Comparison of ENCODE assay signal across 32 cellular contexts in the genomic region with DNA sequence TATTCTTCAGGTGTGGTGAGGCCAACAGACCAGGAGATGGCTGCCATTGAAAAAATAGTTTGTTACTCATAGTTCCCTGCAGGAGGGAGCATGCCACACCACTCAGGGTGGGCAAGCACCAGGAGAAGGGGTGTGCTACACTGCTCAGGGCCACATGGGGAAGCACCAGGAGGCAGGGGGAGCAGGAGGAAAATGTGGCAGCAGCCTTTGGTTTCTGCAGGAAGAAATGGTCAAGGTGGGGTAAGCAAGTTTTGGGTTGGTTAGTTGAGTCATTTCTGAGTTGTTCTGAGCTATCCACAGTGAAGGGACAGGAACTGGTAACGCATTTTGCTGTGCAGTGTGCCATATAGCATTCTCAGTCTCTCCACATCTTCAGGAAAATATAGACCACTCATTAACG. TPM values are rescaled to one million over a fixed set of nuclear protein-coding genes. Genes with fewer than 3 reads are reported as not detected.
DNase-seq lines count a peak whose midpoint lies in the region; ATAC-seq, FAIRE-seq and TF ChIP-seq lines count a peak whose summit lies in the region.
"Had no signal": no experiment of that assay in that cellular context is flagged by ENCODE, and none has a peak within 500 bp of the region (broad histone marks: within the 10 kb centered on the region; RNA-seq: fewer than 3 reads in every experiment).

No MANE protein-coding gene starts in this region.

- no peak for FAIRE-seq in RCC 7860 (lab: Jason Lieb, UNC)
- FAIRE-seq: D721Med, K562, pancreas, urothelium cell line had no signal

- H3K4me3 Mint-ChIP-seq in activated T-cell treated with anti-CD3 and anti-CD28 coated beads, Interleukin-2, amount 50 U/mL, for 72 hours, result no peak overlapping the region
- no peak overlapping the region for H3K4me3 Mint-ChIP-seq in stimulated activated effector memory CD8-positive, alpha-beta T cell treated with anti-CD3 and anti-CD28 coated beads, Interleukin-12 subunit alpha, Interleukin-12 subunit beta, amount 100 ng/mL, for 72 hours
- no peak overlapping the region for H3K4me3 Mint-ChIP-seq in CD4-positive, alpha-beta T cell
- H3K4me3 Mint-ChIP-seq: activated CD4-positive, alpha-beta T cell treated with anti-CD3 and anti-CD28 coated beads, Interleukin-2, amount 10 ng/mL, durations not matched to agents 24 days and 14 days; activated T-cell treated with anti-CD3 and anti-CD28 coated beads, Interleukin-2, amount 50 U/mL, for 24 hours; CD14-positive monocyte; GM23338; immature natural killer cell; neural progenitor cell had no signal

- peak; percentile 12 for TF ChIP-seq CTCF in epithelial cell of esophagus (IDR thresholded peaks at IDR 0.05; ENCODE audit: insufficient read depth, low read depth, low read length, missing control alignments)
- TF ChIP-seq CTCF in CD4-positive, alpha-beta T cell (IDR thresholded peaks at IDR 0.05), result no peak

- H3K27ac ChIP-seq in CD4-positive, alpha-beta T cell (ENCODE audit: low read depth, low read length), result no peak overlapping the region
- H3K27ac ChIP-seq: neural progenitor cell, testis, WERI-Rb-1 had no signal

- intact Hi-C loops in CD4-positive, alpha-beta T cell (cut with DNase I, micrococcal nuclease), result no loop called here

- POLR2A ChIA-PET in CD4-positive, alpha-beta T cell (lab: Charles Lee), result no interaction called here

- no peaks in the 10 kb centered on the region for H3K9me3 ChIP-seq in CD4-positive, alpha-beta T cell (ENCODE audit: control insufficient read depth, low read length)
- H3K9me3 ChIP-seq: pancreas, testis had no signal

- no peak overlapping the region for H3K27ac Mint-ChIP-seq in activated T-cell treated with anti-CD3 and anti-CD28 coated beads, Interleukin-2, amount 50 U/mL, for 72 hours
- no peak overlapping the region for H3K27ac Mint-ChIP-seq in stimulated activated effector memory CD8-positive, alpha-beta T cell treated with anti-CD3 and anti-CD28 coated beads, Interleukin-12 subunit alpha, Interleukin-12 subunit beta, amount 100 ng/mL, for 72 hours
- H3K27ac Mint-ChIP-seq in CD4-positive, alpha-beta T cell, result no peak overlapping the region
- H3K27ac Mint-ChIP-seq: activated CD4-positive, alpha-beta T cell treated with anti-CD3 and anti-CD28 coated beads, Interleukin-2, amount 10 ng/mL, durations not matched to agents 24 days and 14 days; activated T-cell treated with anti-CD3 and anti-CD28 coated beads, Interleukin-2, amount 50 U/mL, for 24 hours; CD14-positive monocyte; GM23338; neural progenitor cell had no signal

- peaks cover 0 to 3% of the 10 kb centered on the region in 2 donors for H3K36me3 Mint-ChIP-seq in activated T-cell treated with anti-CD3 and anti-CD28 coated beads, Interleukin-2, amount 50 U/mL, for 72 hours (ENCODE audit: insufficient read depth in 2 of 2)
- H3K36me3 Mint-ChIP-seq in stimulated activated effector memory CD8-positive, alpha-beta T cell treated with anti-CD3 and anti-CD28 coated beads, Interleukin-12 subunit alpha, Interleukin-12 subunit beta, amount 100 ng/mL, for 72 hours, result no peaks in the 10 kb centered on the region
- no peaks in the 10 kb centered on the region for H3K36me3 Mint-ChIP-seq in CD4-positive, alpha-beta T cell (ENCODE audit: low read depth)
- H3K36me3 Mint-ChIP-seq: CD14-positive monocyte, neural progenitor cell had no signal

- peaks cover 38% of the 10 kb centered on the region for H3K27me3 Mint-ChIP-seq in activated T-cell treated with anti-CD3 and anti-CD28 coated beads, Interleukin-2, amount 50 U/mL, for 72 hours (ENCODE audit: low read depth)
- H3K27me3 Mint-ChIP-seq in CD4-positive, alpha-beta T cell, result peaks cover 23% of the 10 kb centered on the region

- no peak for DNase-seq in activated T-cell treated with anti-CD3 and anti-CD28 coated beads, Interleukin-2, amount 50 U/mL, for 72 hours
- DNase-seq in activated T-cell treated with anti-CD3 and anti-CD28 coated beads for 4 hours, result no peak
- peak; percentile 24 for DNase-seq in RCC 7860 (ENCODE audit: low spot score)
- DNase-seq in epithelial cell of esophagus (ENCODE audit: low read depth), result peak; percentile 52
- DNase-seq in stimulated activated effector memory CD8-positive, alpha-beta T cell treated with anti-CD3 and anti-CD28 coated beads, Interleukin-12 subunit alpha, Interleukin-12 subunit beta, amount 100 ng/mL, for 72 hours (ENCODE audit: low spot score in 2 of 2), result no peak
- DNase-seq in NCI-H1436 (lab: John Stamatoyannopoulos, UW), result no peak
- DNase-seq in CD4-positive, alpha-beta T cell, result no peak
- DNase-seq: activated CD4-positive, alpha-beta T cell treated with anti-CD3 and anti-CD28 coated beads, Interleukin-2, amount 10 ng/mL, durations not matched to agents 24 days and 14 days; activated T-cell treated with anti-CD3 and anti-CD28 coated beads, Interleukin-2, amount 50 U/mL, for 24 hours; DND-41; immature natural killer cell; NCI-H2029; NCI-H524; NK-92 treated with Interleukin-12 subunit alpha and Interleukin-12 subunit beta, amount 100 ng/mL, for 24 hours; pancreas; stimulated activated naive CD4-positive, alpha-beta T cell treated with Interleukin-2 at 50 U/mL for 16 hours; T-helper 9 cell; testis; WERI-Rb-1 had no signal

- no peak overlapping the region for H3K4me3 ChIP-seq in epithelial cell of esophagus (ENCODE audit: low read length)
- H3K4me3 ChIP-seq: GM23338, K562, neural progenitor cell, pancreas, testis had no signal

- peaks cover 21% of the 10 kb centered on the region for H3K4me1 Mint-ChIP-seq in activated T-cell treated with anti-CD3 and anti-CD28 coated beads, Interleukin-2, amount 50 U/mL, for 72 hours (ENCODE audit: low read depth)
- peaks cover 14% of the 10 kb centered on the region for H3K4me1 Mint-ChIP-seq in stimulated activated effector memory CD8-positive, alpha-beta T cell treated with anti-CD3 and anti-CD28 coated beads, Interleukin-12 subunit alpha, Interleukin-12 subunit beta, amount 100 ng/mL, for 72 hours
- H3K4me1 Mint-ChIP-seq in CD4-positive, alpha-beta T cell (ENCODE audit: low read depth), result no peaks in the 10 kb centered on the region
- H3K4me1 Mint-ChIP-seq: activated CD4-positive, alpha-beta T cell treated with anti-CD3 and anti-CD28 coated beads, Interleukin-2, amount 10 ng/mL, durations not matched to agents 24 days and 14 days; GM23338; neural progenitor cell had no signal

- H3K27me3 ChIP-seq in CD4-positive, alpha-beta T cell (ENCODE audit: control insufficient read depth, insufficient read depth, low read length), result no peaks in the 10 kb centered on the region
- H3K27me3 ChIP-seq: neural progenitor cell, pancreas, testis had no signal

- peaks cover 2 to 3% of the 10 kb centered on the region in 2 donors for H3K9me3 Mint-ChIP-seq in activated T-cell treated with anti-CD3 and anti-CD28 coated beads, Interleukin-2, amount 50 U/mL, for 72 hours
- no peaks in the 10 kb centered on the region for H3K9me3 Mint-ChIP-seq in stimulated activated effector memory CD8-positive, alpha-beta T cell treated with anti-CD3 and anti-CD28 coated beads, Interleukin-12 subunit alpha, Interleukin-12 subunit beta, amount 100 ng/mL, for 72 hours
- H3K9me3 Mint-ChIP-seq in CD4-positive, alpha-beta T cell, result no peaks in the 10 kb centered on the region
- H3K9me3 Mint-ChIP-seq: activated T-cell treated with anti-CD3 and anti-CD28 coated beads, Interleukin-2, amount 50 U/mL, for 24 hours; immature natural killer cell; neural progenitor cell had no signal

- CTCF ChIA-PET in CD4-positive, alpha-beta T cell (lab: Charles Lee), result no interaction called here

- ATAC-seq in activated T-cell treated with anti-CD3 and anti-CD28 coated beads, Interleukin-2, amount 50 U/mL, for 72 hours (replicated peaks in 1 of 2), result peak; percentile 26 to 60
- ATAC-seq in stimulated activated effector memory CD8-positive, alpha-beta T cell treated with anti-CD3 and anti-CD28 coated beads, Interleukin-12 subunit alpha, Interleukin-12 subunit beta, amount 100 ng/mL, for 72 hours, result peak; percentile 57
- no peak for ATAC-seq in GM21529 (IDR thresholded peaks at IDR 0.05; ENCODE audit: unreplicated experiment)
- ATAC-seq in CD4-positive, alpha-beta T cell (ENCODE audit: poor library complexity), result no peak
- ATAC-seq: GM23338, K562, Panc1, pancreas had no signal

RNA-seq across cellular contexts. Expression of gene FGFBP1, which starts 23.8 kb away (rescaled TPM):
- not detected for total RNA-seq in activated T-cell treated with anti-CD3 and anti-CD28 coated beads, Interleukin-2, amount 50 U/mL, for 72 hours
- total RNA-seq in CD4-positive, alpha-beta T cell, result not detected
- total RNA-seq: activated CD4-positive, alpha-beta T cell treated with anti-CD3 and anti-CD28 coated beads, Interleukin-2, amount 10 ng/mL, durations not matched to agents 24 days and 14 days; glomerular endothelial cell; GM23338; K562; skeletal muscle tissue; testis had no signal

RNA-seq across cellular contexts. Expression of gene FGFBP2, which starts 48.2 kb away (rescaled TPM):
- 10 to 100 TPM; 11.6 to 14.4 TPM for total RNA-seq in activated T-cell treated with anti-CD3 and anti-CD28 coated beads, Interleukin-2, amount 50 U/mL, for 72 hours
- 1 to 10 TPM; 1.3 to 1.7 TPM for total RNA-seq in CD4-positive, alpha-beta T cell
- total RNA-seq: A172, glomerular endothelial cell, HT-29, K562, renal cortical epithelial cell, skeletal muscle tissue had no signal

Comparison
In these comparisons a context has a peak if more than half of its experiments do, and no peak if none do; other contexts are left out.
1. ATAC-seq: peak in activated T-cell treated with anti-CD3 and anti-CD28 coated beads, Interleukin-2, amount 50 U/mL, for 72 hours (2 of 2) and stimulated activated effector memory CD8-positive, alpha-beta T cell treated with anti-CD3 and anti-CD28 coated beads, Interleukin-12 subunit alpha, Interleukin-12 subunit beta, amount 100 ng/mL, for 72 hours (single experiment); none in GM21529 (single experiment) and CD4-positive, alpha-beta T cell (single experiment).
2. DNase-seq: peak in RCC 7860 (single experiment) and epithelial cell of esophagus (single experiment); none in activated T-cell treated with anti-CD3 and anti-CD28 coated beads, Interleukin-2, amount 50 U/mL, for 72 hours (0 of 2), activated T-cell treated with anti-CD3 and anti-CD28 coated beads for 4 hours (single experiment), stimulated activated effector memory CD8-positive, alpha-beta T cell treated with anti-CD3 and anti-CD28 coated beads, Interleukin-12 subunit alpha, Interleukin-12 subunit beta, amount 100 ng/mL, for 72 hours (0 of 2), NCI-H1436 (single experiment) and CD4-positive, alpha-beta T cell (0 of 10).
3. RNA of gene FGFBP2, which starts 48.2 kb away (total RNA-seq): 11.6 to 14.4 TPM in activated T-cell treated with anti-CD3 and anti-CD28 coated beads, Interleukin-2, amount 50 U/mL, for 72 hours; 1.3 to 1.7 TPM in CD4-positive, alpha-beta T cell; every median in the first group is over 4 times any median in the second.